ENCODE assay signal across 33 cellular contexts in genomic region chr7:49974035-49974434, GRCh38.
DNase-seq lines count a peak whose midpoint lies in the region; ATAC-seq, FAIRE-seq and TF ChIP-seq lines count a peak whose summit lies in the region.
"Had no signal": no experiment of that assay in that cellular context is flagged by ENCODE, and none has a peak within 500 bp of the region (broad histone marks: within the 10 kb centered on the region; RNA-seq: fewer than 3 reads in every experiment).

No MANE protein-coding gene starts in this region.

- no peak overlapping the region for H3K4ac ChIP-seq in IMR-90 (ENCODE audit: low read depth, low read length)

- no peaks in the 10 kb centered on the region for H3K79me1 ChIP-seq in IMR-90 (ENCODE audit: low read depth in 1 of 2, low read length in 2 of 2)

- H3K56ac ChIP-seq in IMR-90 (ENCODE audit: extremely low read depth, insufficient read depth, low read length): no peak overlapping the region

- TF ChIP-seq EP300 in HepG2 (IDR thresholded peaks at IDR 0.05; ENCODE audit: low read depth in 2 of 2, low read length in 2 of 2): no peak
- TF ChIP-seq EP300 in HepG2 (CRISPR knock-in tag; IDR thresholded peaks at IDR 0.05; ENCODE audit: borderline replicate concordance): no peak
- no peak for TF ChIP-seq EP300 in K562 (IDR thresholded peaks at IDR 0.05; ENCODE audit: low read length)

- POLR2A ChIA-PET in HepG2 (lab: Yijun Ruan, JAX): no interaction called here
- POLR2A ChIA-PET in IMR-90 (lab: Charles Lee; ENCODE audit: unreplicated experiment): no interaction called here
- POLR2A ChIA-PET in K562 (lab: Yijun Ruan, JAX): no interaction called here

- no peak for TF ChIP-seq CTCF in HepG2 (CRISPR knock-in tag; IDR thresholded peaks at IDR 0.05)
- TF ChIP-seq CTCF in right lobe of liver (IDR thresholded peaks at IDR 0.05): no peak
- no peak for TF ChIP-seq CTCF in IMR-90 (conservative IDR thresholded peaks at IDR 0.05; ENCODE audit: low read depth, low read length)
- no peak for TF ChIP-seq CTCF in K562 (IDR thresholded peaks at IDR 0.05 in 2 of 3, conservative IDR thresholded peaks at IDR 0.05 in 1 of 3; ENCODE audit: insufficient read depth in 2 of 3, low read depth in 1 of 3, low read length in 3 of 3)
- no peak for TF ChIP-seq CTCF in mammary epithelial cell (conservative IDR thresholded peaks at IDR 0.05 in 1 of 2, IDR thresholded peaks at IDR 0.05 in 1 of 2; ENCODE audit: extremely low read depth in 1 of 2, insufficient read depth in 1 of 2, low read depth in 1 of 2, low read length in 2 of 2)

- no peak overlapping the region for H4K91ac ChIP-seq in IMR-90 (ENCODE audit: insufficient read depth, low read depth, low read length)

- H3K36me3 ChIP-seq in HepG2 (replicated peaks in 1 of 2; ENCODE audit: control insufficient read depth in 1 of 2, insufficient read depth in 2 of 2, low read length in 2 of 2) (no peaks in the 10 kb centered on the region), right lobe of liver (no peaks in the 10 kb centered on the region), IMR-90 (ENCODE audit: control insufficient read depth, insufficient read depth, low read length) (no peaks in the 10 kb centered on the region), K562 (ENCODE audit: control insufficient read depth, insufficient read depth, low read length) (no peaks in the 10 kb centered on the region), mammary epithelial cell (ENCODE audit: insufficient read depth, low read length) (no peaks in the 10 kb centered on the region)
- H3K36me3 ChIP-seq: BE2C; BLaER1; BLaER1 treated with 17β-estradiol and CSF1 and Interleukin-3, amounts not matched to agents 10 nM and 100 nM had no signal

- no peak overlapping the region for H2BK20ac ChIP-seq in IMR-90 (ENCODE audit: low read depth, low read length)

- H3K27me3 ChIP-seq in HepG2 (ENCODE audit: control insufficient read depth in 1 of 2, insufficient read depth in 2 of 2, low read length in 2 of 2) (no peaks in the 10 kb centered on the region), right lobe of liver (no peaks in the 10 kb centered on the region), IMR-90 (ENCODE audit: control insufficient read depth, insufficient read depth, low read length) (no peaks in the 10 kb centered on the region), K562 (ENCODE audit: control insufficient read depth in 2 of 2, insufficient read depth in 2 of 2, low read length in 2 of 2) (no peaks in the 10 kb centered on the region), mammary epithelial cell (ENCODE audit: insufficient read depth, low read length) (no peaks in the 10 kb centered on the region)
- H3K27me3 ChIP-seq: BE2C; BLaER1; BLaER1 treated with 17β-estradiol and CSF1 and Interleukin-3, amounts not matched to agents 10 nM and 100 nM had no signal

- FAIRE-seq in HepG2 (lab: Jason Lieb, UNC) (no peak), K562 (lab: Jason Lieb, UNC) (no peak)
- FAIRE-seq: A204.1, A549, D721Med had no signal

- H2AFZ ChIP-seq in HepG2 (ENCODE audit: low read length): no peak overlapping the region
- H2AFZ ChIP-seq in IMR-90 (replicated peaks; ENCODE audit: low read length, poor library complexity): no peak overlapping the region
- H2AFZ ChIP-seq in K562 (ENCODE audit: low read depth, low read length): no peak overlapping the region
- H2AFZ ChIP-seq in mammary epithelial cell (ENCODE audit: low read depth, low read length): no peak overlapping the region

- dilution Hi-C loops in IMR-90 (cut with HindIII; ENCODE audit: low sequenced_read_pairs, unreplicated experiment): no loop called here
- dilution Hi-C loops in mammary epithelial cell (cut with HindIII; ENCODE audit: low sequenced_read_pairs): no loop called here

- ATAC-seq in HepG2: no peak
- no peak for ATAC-seq in right lobe of liver
- no peak for ATAC-seq in IMR-90 (ENCODE audit: low read depth)
- ATAC-seq in K562: no peak
- ATAC-seq: A549; CD8-positive, alpha-beta T cell had no signal

- DNase-seq in HepG2 (ENCODE audit: low spot score) (no peak), right lobe of liver (no peak), IMR-90 (no peak), K562 (ENCODE audit: extremely low read depth in 1 of 4, low spot score in 3 of 4) (no peak), mammary epithelial cell (no peak), SKM-1 treated with dmso at 0.1 percent for 144 hours (lab: John Stamatoyannopoulos, UW; ENCODE audit: unreplicated experiment) (no peak)
- DNase-seq: 8988T; ACHN; AML-193; BE2C; C1 segment of cervical spinal cord; Caco-2; Calu3; CD4-positive, alpha-beta memory T cell; CD4-positive, alpha-beta T cell; CD4-positive, CD25-positive, alpha-beta regulatory T cell; CD8-positive, alpha-beta memory T cell; CD8-positive, alpha-beta T cell; COR-L47; DMS 273 treated with DMSO at 0.1 percent for 48 hours; DMS153; DMS53; DMS79; DMS79 treated with DMSO at 0.1 percent for 48 hours; DND-41; EL had no signal

- no peaks in the 10 kb centered on the region for H3K79me2 ChIP-seq in HepG2 (ENCODE audit: insufficient read depth, low read length)
- no peaks in the 10 kb centered on the region for H3K79me2 ChIP-seq in K562 (ENCODE audit: control insufficient read depth, insufficient read depth, low read length)
- H3K79me2 ChIP-seq in mammary epithelial cell (ENCODE audit: insufficient read depth, low read length): no peaks in the 10 kb centered on the region

- H4K20me1 ChIP-seq in HepG2 (ENCODE audit: insufficient read depth, low read length) (no peaks in the 10 kb centered on the region), IMR-90 (ENCODE audit: insufficient read depth, low read length) (no peaks in the 10 kb centered on the region), K562 (replicated peaks; ENCODE audit: control insufficient read depth, insufficient read depth, low read length) (no peaks in the 10 kb centered on the region), mammary epithelial cell (ENCODE audit: insufficient read depth, low read length) (no peaks in the 10 kb centered on the region)
- H4K20me1 ChIP-seq: BLaER1; BLaER1 treated with 17β-estradiol and CSF1 and Interleukin-3, amounts not matched to agents 10 nM and 100 nM had no signal

- no peak overlapping the region for H2AK9ac ChIP-seq in IMR-90 (replicated peaks; ENCODE audit: low read depth, low read length, poor library complexity)

- 6% methylated on average over 1 of the region's 1 CpG for WGBS in HepG2 (ENCODE audit: low lambda C conversion rate)
- WGBS in right lobe of liver (ENCODE audit: insufficient coverage, low coverage, low lambda C conversion rate, missing lambda C conversion rate): 42% methylated on average over 1 of the region's 1 CpG
- WGBS in IMR-90 (ENCODE audit: extremely low coverage in 2 of 2, insufficient read length in 1 of 2), 2 experiments: no CpG with 5 or more reads among the region's 1 CpG
- WGBS in K562 (ENCODE audit: insufficient coverage, low coverage, missing lambda C conversion rate): 0% methylated on average over 1 of the region's 1 CpG
- 56% methylated on average over 1 of the region's 1 CpG for whole genome bisulfite sequencing in mammary epithelial cell (ENCODE audit: low coverage, missing lambda C conversion rate)

- H3K9ac ChIP-seq in HepG2 (ENCODE audit: insufficient read depth, low read depth, low read length) (no peak overlapping the region), IMR-90 (ENCODE audit: low read depth, low read length) (no peak overlapping the region), K562 (ENCODE audit: insufficient read depth in 1 of 2, low read depth in 2 of 2, low read length in 2 of 2) (no peak overlapping the region), mammary epithelial cell (ENCODE audit: insufficient read depth, low read length) (no peak overlapping the region)
- H3K9ac ChIP-seq: BLaER1; BLaER1 treated with 17β-estradiol and CSF1 and Interleukin-3, amounts not matched to agents 10 nM and 100 nM had no signal

- no peak overlapping the region for H2BK15ac ChIP-seq in IMR-90 (ENCODE audit: low read depth, low read length)

- TF ChIP-seq RAD21 in HepG2 (CRISPR knock-in tag; IDR thresholded peaks at IDR 0.05): no peak
- no peak for TF ChIP-seq RAD21 in IMR-90 (IDR thresholded peaks at IDR 0.05; ENCODE audit: low read length)
- TF ChIP-seq RAD21 in K562 (CRISPR knock-in tag; conservative IDR thresholded peaks at IDR 0.05 in 1 of 2, IDR thresholded peaks at IDR 0.05 in 1 of 2): no peak

- H3K9me1 ChIP-seq in IMR-90 (ENCODE audit: insufficient read depth, low read length) (no peaks in the 10 kb centered on the region), K562 (ENCODE audit: control insufficient read depth, insufficient read depth, low read length) (no peaks in the 10 kb centered on the region)

- H3K9me3 ChIP-seq in HepG2 (ENCODE audit: low read length) (no peaks in the 10 kb centered on the region), right lobe of liver (no peaks in the 10 kb centered on the region), IMR-90 (ENCODE audit: control insufficient read depth, insufficient read depth, low read length) (0 out of 2 replicates have a peak, but pooled peaks cover 3% of the 10 kb centered on the region), K562 (replicated peaks; ENCODE audit: control insufficient read depth, insufficient read depth, low read depth, low read length) (no peaks in the 10 kb centered on the region), mammary epithelial cell (replicated peaks; ENCODE audit: insufficient read depth, low read length) (no peaks in the 10 kb centered on the region)
- H3K9me3 ChIP-seq: A549; BE2C; BLaER1; BLaER1 treated with 17β-estradiol and CSF1 and Interleukin-3, amounts not matched to agents 10 nM and 100 nM; Caco-2 had no signal

- H2BK120ac ChIP-seq in IMR-90 (ENCODE audit: low read depth, low read length): no peak overlapping the region

- no peak overlapping the region for H3K14ac ChIP-seq in IMR-90 (replicated peaks; ENCODE audit: low read depth, low read length)

- H3K4me1 ChIP-seq in HepG2 (ENCODE audit: insufficient read depth, low read length) (no peaks in the 10 kb centered on the region), right lobe of liver (no peaks in the 10 kb centered on the region), IMR-90 (ENCODE audit: control insufficient read depth, insufficient read depth, low read length) (no peaks in the 10 kb centered on the region), K562 (replicated peaks in 1 of 2; ENCODE audit: control insufficient read depth in 2 of 2, insufficient read depth in 2 of 2, low read length in 2 of 2) (no peaks in the 10 kb centered on the region), mammary epithelial cell (ENCODE audit: insufficient read depth, low read length) (no peaks in the 10 kb centered on the region)
- H3K4me1 ChIP-seq: A549; BE2C; BLaER1; BLaER1 treated with 17β-estradiol and CSF1 and Interleukin-3, amounts not matched to agents 10 nM and 100 nM; Caco-2 had no signal

- H3K4me3 ChIP-seq in HepG2 (replicated peaks in 1 of 3; ENCODE audit: insufficient read depth in 1 of 3, low read depth in 2 of 3, low read length in 3 of 3): no peak overlapping the region
- no peak overlapping the region for H3K4me3 ChIP-seq in right lobe of liver
- H3K4me3 ChIP-seq in IMR-90 (ENCODE audit: insufficient read depth, low read depth, low read length): no peak overlapping the region
- no peak overlapping the region for H3K4me3 ChIP-seq in K562
- no peak overlapping the region for H3K4me3 ChIP-seq in mammary epithelial cell (replicated peaks in 1 of 3; ENCODE audit: insufficient read depth in 1 of 3, low read depth in 2 of 3, low read length in 3 of 3)
- H3K4me3 ChIP-seq: A549; BLaER1; BLaER1 treated with 17β-estradiol and CSF1 and Interleukin-3, amounts not matched to agents 10 nM and 100 nM had no signal

- H2BK5ac ChIP-seq in IMR-90 (ENCODE audit: low read depth, low read length, poor library complexity, severe bottlenecking): no peak overlapping the region

- BruUV-seq in HepG2 (replicated peaks; lab: Mats Ljungman, UMichigan) (no TSS peak), IMR-90 (replicated peaks; lab: Mats Ljungman, UMichigan) (no TSS peak), K562 (replicated peaks; lab: Mats Ljungman, UMichigan) (no TSS peak), mammary epithelial cell (replicated peaks; lab: Mats Ljungman, UMichigan) (no TSS peak)

- in situ Hi-C loops in HepG2 (cut with HindIII; ENCODE audit: extremely low pct_ligation_motif_present, low pct_unique_long_range_greater_than_20kb): no loop called here
- in situ Hi-C loops in IMR-90 (cut with MboI; ENCODE audit: low sequenced_read_pairs): no loop called here
- in situ Hi-C loops in K562 (cut with MboI): no loop called here
- in situ Hi-C loops in mammary epithelial cell (cut with MboI; ENCODE audit: low sequenced_read_pairs in 2 of 2): no loop called here

- no peak overlapping the region for H3K18ac ChIP-seq in IMR-90 (ENCODE audit: low read depth, low read length)

- H4K8ac ChIP-seq in IMR-90 (ENCODE audit: low read depth in 2 of 2, low read length in 2 of 2): no peak overlapping the region

- no peak overlapping the region for H4K5ac ChIP-seq in IMR-90 (ENCODE audit: low read depth, low read length)

- TF ChIP-seq POLR2A in HepG2 (IDR thresholded peaks at IDR 0.05; ENCODE audit: insufficient read depth in 1 of 2, low read depth in 2 of 2, low read length in 2 of 2) (no peak), right lobe of liver (IDR thresholded peaks at IDR 0.05) (no peak), IMR-90 (IDR thresholded peaks at IDR 0.05; ENCODE audit: low read depth, low read length) (no peak), K562 (conservative IDR thresholded peaks at IDR 0.05) (no peak)

- H3K4me2 ChIP-seq in HepG2 (ENCODE audit: low read depth, low read length) (no peak overlapping the region), IMR-90 (ENCODE audit: low read depth, low read length) (no peak overlapping the region), K562 (ENCODE audit: insufficient read depth, low read length) (no peak overlapping the region), mammary epithelial cell (ENCODE audit: insufficient read depth, low read depth, low read length) (no peak overlapping the region)
- H3K4me2 ChIP-seq: A549; BLaER1; BLaER1 treated with 17β-estradiol and CSF1 and Interleukin-3, amounts not matched to agents 10 nM and 100 nM had no signal

- CTCF ChIA-PET in HepG2 (lab: Yijun Ruan, JAX; ENCODE audit: low intra/inter-chr PET ratio, low total read pairs) (no interaction called here), IMR-90 (lab: Yijun Ruan, JAX) (no interaction called here), K562 (lab: Yijun Ruan, JAX; ENCODE audit: low intra/inter-chr PET ratio) (no interaction called here), mammary epithelial cell (lab: Charles Lee; ENCODE audit: low non-redundant PET) (no interaction called here)

- H2AK5ac ChIP-seq in IMR-90 (ENCODE audit: low read depth, low read length): no peak overlapping the region

- H3K27ac ChIP-seq in HepG2 (ENCODE audit: extremely low read length, insufficient read depth, low read length): no peak overlapping the region
- H3K27ac ChIP-seq in right lobe of liver: no peak overlapping the region
- H3K27ac ChIP-seq in IMR-90 (ENCODE audit: insufficient read depth, low read length): no peak overlapping the region
- H3K27ac ChIP-seq in K562 (ENCODE audit: extremely low read depth, low read depth, low read length): no peak overlapping the region
- H3K27ac ChIP-seq in mammary epithelial cell (ENCODE audit: insufficient read depth, low read depth, low read length): no peak overlapping the region
- H3K27ac ChIP-seq: 22Rv1; A549; BLaER1; BLaER1 treated with 17β-estradiol and CSF1 and Interleukin-3, amounts not matched to agents 10 nM and 100 nM; C4-2B had no signal

- intact Hi-C loops in HepG2 (cut with micrococcal nuclease; ENCODE audit: unreplicated experiment): no loop called here
- intact Hi-C loops in right lobe of liver (cut with DNase I): no loop called here
- intact Hi-C loops in IMR-90 (cut with micrococcal nuclease): no loop called here
- intact Hi-C loops in K562 (cut with micrococcal nuclease): no loop called here
- intact Hi-C loops in mammary epithelial cell (cut with micrococcal nuclease): no loop called here

- no peak overlapping the region for H3K23ac ChIP-seq in IMR-90 (ENCODE audit: low read depth, low read length)

Comparison
In these comparisons a context has a peak if more than half of its experiments do, and no peak if none do; other contexts are left out.
1. Of the 241 proteins assayed by ChIP-seq in both HepG2 and K562: peak only in HepG2: none; only in K562: none; in both: CEBPB; in neither: 239; mixed calls (peak in some experiments, not most) for 1.